ENCODE assay signal across 15 cellular contexts in genomic region chr1:154403983-154404382, GRCh38. TPM values are rescaled to one million over a fixed set of nuclear protein-coding genes. Genes with fewer than 3 reads are reported as not detected.
A peak's percentile ranks its signal among the peaks of the same experiment; 100 is the strongest.
DNase-seq lines count a peak whose midpoint lies in the region; ATAC-seq, FAIRE-seq and TF ChIP-seq lines count a peak whose summit lies in the region.
"Had no signal": no experiment of that assay in that cellular context is flagged by ENCODE, and none has a peak within 500 bp of the region (broad histone marks: within the 10 kb centered on the region; RNA-seq: fewer than 3 reads in every experiment).

No MANE protein-coding gene starts in this region.

- H3K9me2 ChIP-seq in MM.1S (replicated peaks; ENCODE audit: insufficient read depth, low read length), result no peaks in the 10 kb centered on the region

- no peaks in the 10 kb centered on the region for H3K27me3 Mint-ChIP-seq in activated naive CD4-positive, alpha-beta T cell treated with anti-CD3 and anti-CD28 coated beads for 36 hours (ENCODE audit: low read depth)
- no peaks in the 10 kb centered on the region for H3K27me3 Mint-ChIP-seq in effector memory CD8-positive, alpha-beta T cell
- H3K27me3 Mint-ChIP-seq in stimulated activated memory B cell treated with anti-CD40 and anti-IgM and Interleukin-4, amounts not matched to agents 10 μg/mL and 1 μg/mL and 100 μg/mL, for 72 hours, result no peaks in the 10 kb centered on the region

- H3K27me3 ChIP-seq in MM.1S (replicated peaks; ENCODE audit: insufficient read depth, low read length) (no peaks in the 10 kb centered on the region), small intestine (ENCODE audit: control insufficient read depth in 2 of 2, insufficient read depth in 2 of 2, low read length in 2 of 2) (no peaks in the 10 kb centered on the region)
- H3K27me3 ChIP-seq: ovary had no signal

- intact Hi-C loops in activated naive CD4-positive, alpha-beta T cell treated with anti-CD3 and anti-CD28 coated beads for 36 hours (cut with micrococcal nuclease), result no loop called here

- peaks cover 72% of the 10 kb centered on the region for H3F3A ChIP-seq in MM.1S (ENCODE audit: insufficient read depth, low read length)

- no peak for FAIRE-seq in small intestine (lab: Jason Lieb, UNC)
- FAIRE-seq: HTR-8/SVneo had no signal

- TF ChIP-seq CTCF in MM.1S (IDR thresholded peaks at IDR 0.05; ENCODE audit: low read length), result no peak

- ATAC-seq in effector memory CD8-positive, alpha-beta T cell (replicated peaks), result no peak
- no peak for ATAC-seq in stimulated activated memory B cell treated with anti-CD40 and anti-IgM and Interleukin-4, amounts not matched to agents 10 μg/mL and 1 μg/mL and 100 μg/mL, for 72 hours

- H3K9me3 ChIP-seq in MM.1S (replicated peaks; ENCODE audit: insufficient read depth, low read length) (no peaks in the 10 kb centered on the region), small intestine (ENCODE audit: control insufficient read depth, low read depth) (no peaks in the 10 kb centered on the region)
- H3K9me3 ChIP-seq: Caco-2, ovary had no signal

- H3K4me3 ChIP-seq in MM.1S (ENCODE audit: low read length), result no peak overlapping the region
- H3K4me3 ChIP-seq in small intestine (ENCODE audit: low read depth in 1 of 2, low read length in 2 of 2), result no peak overlapping the region
- H3K4me3 ChIP-seq: ovary had no signal

- peaks cover 36% of the 10 kb centered on the region for H3K79me2 ChIP-seq in MM.1S (ENCODE audit: low read length)

- H3K4me1 ChIP-seq in MM.1S (ENCODE audit: low read length), result peaks cover 49% of the 10 kb centered on the region
- H3K4me1 ChIP-seq in small intestine (ENCODE audit: control insufficient read depth in 2 of 2, insufficient read depth in 1 of 2, low read depth in 1 of 2, low read length in 1 of 2), result peaks cover 4 to 8% of the 10 kb centered on the region in 2 donors

- 84 to 90% (median 86%) methylated on average over 3 of the region's 3 CpGs for WGBS in small intestine, 3 donors

- H3K36me3 Mint-ChIP-seq in activated naive CD4-positive, alpha-beta T cell treated with anti-CD3 and anti-CD28 coated beads for 36 hours (ENCODE audit: low read depth), result no peaks in the 10 kb centered on the region
- H3K36me3 Mint-ChIP-seq in effector memory CD8-positive, alpha-beta T cell (ENCODE audit: insufficient read depth), result peaks cover 11% of the 10 kb centered on the region
- H3K36me3 Mint-ChIP-seq in stimulated activated memory B cell treated with anti-CD40 and anti-IgM and Interleukin-4, amounts not matched to agents 10 μg/mL and 1 μg/mL and 100 μg/mL, for 72 hours, result no peaks in the 10 kb centered on the region

- no peaks in the 10 kb centered on the region for H4K20me1 ChIP-seq in MM.1S (ENCODE audit: insufficient read depth, low read length)

- H3K27ac ChIP-seq in MM.1S (ENCODE audit: low read length) (peak overlapping the region; percentile 92), small intestine (ENCODE audit: low read depth in 1 of 2, low read length in 1 of 2) (peak overlapping the region in 1 of 2 donors; percentile 43)

- H3K36me3 ChIP-seq in MM.1S (replicated peaks; ENCODE audit: insufficient read depth, low read length), result no peaks in the 10 kb centered on the region
- no peaks in the 10 kb centered on the region for H3K36me3 ChIP-seq in small intestine (ENCODE audit: control insufficient read depth in 2 of 2, insufficient read depth in 2 of 2, low read length in 2 of 2)
- H3K36me3 ChIP-seq: ovary had no signal

- H3K9ac ChIP-seq in MM.1S (ENCODE audit: low read length), result peak overlapping the region; percentile 94

- peak overlapping the region; percentile 63 for H2AFZ ChIP-seq in MM.1S (ENCODE audit: low read length)

- no peak overlapping the region for H3K27ac Mint-ChIP-seq in activated naive CD4-positive, alpha-beta T cell treated with anti-CD3 and anti-CD28 coated beads for 36 hours
- peak overlapping the region; percentile 89 to 90 for H3K27ac Mint-ChIP-seq in effector memory CD8-positive, alpha-beta T cell
- peak overlapping the region; percentile 71 for H3K27ac Mint-ChIP-seq in stimulated activated memory B cell treated with anti-CD40 and anti-IgM and Interleukin-4, amounts not matched to agents 10 μg/mL and 1 μg/mL and 100 μg/mL, for 72 hours

- H3K4me2 ChIP-seq in MM.1S (ENCODE audit: low read depth, low read length), result peak overlapping the region; percentile 72

- CTCF ChIA-PET in activated naive CD4-positive, alpha-beta T cell treated with anti-CD3 and anti-CD28 coated beads for 36 hours (lab: Charles Lee), result interaction anchor here (0.6 to 2.0 kb wide), 13 partner anchors 13 to 641 kb away, joined by 3 to 14 read pairs (median 4); no protein-coding TSS in a partner anchor

- peak overlapping the region; percentile 12 for H3K4me3 Mint-ChIP-seq in activated naive CD4-positive, alpha-beta T cell treated with anti-CD3 and anti-CD28 coated beads for 36 hours
- H3K4me3 Mint-ChIP-seq in effector memory CD8-positive, alpha-beta T cell, result peak overlapping the region; percentile 82 to 83
- no peak overlapping the region for H3K4me3 Mint-ChIP-seq in stimulated activated memory B cell treated with anti-CD40 and anti-IgM and Interleukin-4, amounts not matched to agents 10 μg/mL and 1 μg/mL and 100 μg/mL, for 72 hours

- H3K9me3 Mint-ChIP-seq in activated naive CD4-positive, alpha-beta T cell treated with anti-CD3 and anti-CD28 coated beads for 36 hours, result no peaks in the 10 kb centered on the region
- no peaks in the 10 kb centered on the region for H3K9me3 Mint-ChIP-seq in effector memory CD8-positive, alpha-beta T cell
- H3K9me3 Mint-ChIP-seq in stimulated activated memory B cell treated with anti-CD40 and anti-IgM and Interleukin-4, amounts not matched to agents 10 μg/mL and 1 μg/mL and 100 μg/mL, for 72 hours, result no peaks in the 10 kb centered on the region

- no peak for DNase-seq in activated naive CD4-positive, alpha-beta T cell treated with anti-CD3 and anti-CD28 coated beads for 36 hours
- DNase-seq in activated naive CD4-positive, alpha-beta T cell treated with anti-CD3 and anti-CD28 coated beads, Interleukin-2, amount 50 U/mL, for 16 hours, result no peak
- DNase-seq in MM.1S (no peak), HCEC 1CT (no peak), small intestine (no peak), NOMO-1 treated with DMSO at 0.1 percent for 48 hours (lab: John Stamatoyannopoulos, UW; ENCODE audit: unreplicated experiment) (no peak)
- DNase-seq in effector memory CD8-positive, alpha-beta T cell, result no peak
- DNase-seq: activated CD4-positive, alpha-beta T cell treated with anti-CD3 and anti-CD28 coated beads, Interleukin-2, amount 50 U/mL, for 48 hours; activated effector memory CD4-positive, alpha-beta T cell treated with Interleukin-2 at 50 U/mL for 16 hours; Caco-2; foreskin melanocyte; trophoblast cell had no signal

- H3K4me1 Mint-ChIP-seq in activated naive CD4-positive, alpha-beta T cell treated with anti-CD3 and anti-CD28 coated beads for 36 hours (ENCODE audit: low read depth), result peaks cover 65% of the 10 kb centered on the region
- peaks cover 54 to 58% of the 10 kb centered on the region in 2 donors for H3K4me1 Mint-ChIP-seq in effector memory CD8-positive, alpha-beta T cell (ENCODE audit: low read depth in 2 of 2)
- peaks cover 56% of the 10 kb centered on the region for H3K4me1 Mint-ChIP-seq in stimulated activated memory B cell treated with anti-CD40 and anti-IgM and Interleukin-4, amounts not matched to agents 10 μg/mL and 1 μg/mL and 100 μg/mL, for 72 hours

RNA-seq across cellular contexts. Expression of gene IL6R, which starts 1.2 kb away (rescaled TPM):
- total RNA-seq in activated naive CD4-positive, alpha-beta T cell treated with anti-CD3 and anti-CD28 coated beads for 36 hours, result 10 to 100 TPM; 17.3 to 25.9 TPM
- polyA plus RNA-seq in small intestine, result 10 to 100 TPM; 10.7 to 21.2 (median 11.6) TPM
